ENCODE assay signal across 22 cellular contexts in the genomic region with DNA sequence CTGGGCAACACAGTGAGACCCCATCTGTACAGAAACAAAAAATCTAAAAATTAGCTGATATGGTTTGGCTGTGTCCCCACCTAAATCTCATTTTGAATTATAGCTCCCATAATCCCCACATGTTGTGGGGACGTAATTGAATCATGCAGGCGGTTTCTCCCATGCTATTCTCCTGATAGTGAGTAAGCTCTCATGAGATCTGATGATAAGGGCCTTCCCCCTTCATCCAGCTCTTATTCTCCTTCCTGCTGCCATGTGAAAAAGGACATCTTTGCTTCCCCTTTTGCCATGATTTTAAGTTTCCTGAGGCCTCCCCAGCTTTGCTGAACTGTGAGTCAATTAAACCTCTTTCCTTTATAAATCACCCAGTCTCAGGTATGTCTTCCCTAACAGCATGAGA.
"Had no signal": no experiment of that assay in that cellular context is flagged by ENCODE, and none has a peak within 500 bp of the region (broad histone marks: within the 10 kb centered on the region; RNA-seq: fewer than 3 reads in every experiment).

No MANE protein-coding gene starts in this region.

- H3K27ac ChIP-seq: neutrophil, pancreas, right lobe of liver, suprapubic skin, transverse colon, uterus had no signal

- H3K4me3 ChIP-seq: mucosa of descending colon, pancreas, right lobe of liver, suprapubic skin, transverse colon, uterus had no signal

- H3K9me3 Mint-ChIP-seq: activated B cell treated with CpG ODN at 0.5 μM for 24 hours; dendritic cell treated with granulocyte-macrophage colony-stimulating factor and Interleukin-4, amounts not matched to agents 40 ng/mL and 50 ng/mL, for 4 days; memory B cell; stimulated activated naive CD8-positive, alpha-beta T cell treated with anti-CD3 and anti-CD28 coated beads, Interleukin-15, amount 100 ng/mL, for 72 hours had no signal

- DNase-seq: activated B cell treated with CpG ODN at 0.5 μM for 24 hours; activated CD4-positive, alpha-beta memory T cell treated with anti-CD3 and anti-CD28 coated beads for 36 hours; activated CD4-positive, alpha-beta T cell treated with anti-CD3 and anti-CD28 coated beads for 4 hours; activated naive CD4-positive, alpha-beta T cell treated with anti-CD3 and anti-CD28 coated beads for 36 hours; activated T-cell treated with anti-CD3 and anti-CD28 coated beads, Interleukin-2, amount 50 U/mL, for 1 hour; amniotic stem cell; effector memory CD4-positive, alpha-beta T cell; mucosa of descending colon; naive B cell; pancreas; right lobe of liver; small intestine; stimulated activated CD4-positive, alpha-beta T cell treated with anti-CD3 and anti-CD28 coated beads, Interleukin-15, amount 100 ng/mL, for 24 hours; stimulated activated CD4-positive, alpha-beta T cell treated with anti-CD3 and anti-CD28 coated beads, Interleukin-2, amount 100 ng/mL, for 48 hours; stimulated activated naive CD8-positive, alpha-beta T cell treated with anti-CD3 and anti-CD28 coated beads, Interleukin-15, amount 100 ng/mL, for 72 hours; T-helper 9 cell; transverse colon; uterus had no signal

- H3K27ac Mint-ChIP-seq: activated B cell treated with CpG ODN at 0.5 μM for 24 hours; activated CD4-positive, alpha-beta memory T cell treated with anti-CD3 and anti-CD28 coated beads for 36 hours; activated naive CD4-positive, alpha-beta T cell treated with anti-CD3 and anti-CD28 coated beads for 36 hours; dendritic cell treated with granulocyte-macrophage colony-stimulating factor and Interleukin-4, amounts not matched to agents 40 ng/mL and 50 ng/mL, for 4 days; memory B cell had no signal

- H3K27me3 Mint-ChIP-seq: activated B cell treated with CpG ODN at 0.5 μM for 24 hours; dendritic cell treated with granulocyte-macrophage colony-stimulating factor and Interleukin-4, amounts not matched to agents 40 ng/mL and 50 ng/mL, for 4 days; memory B cell; naive B cell; stimulated activated naive CD8-positive, alpha-beta T cell treated with anti-CD3 and anti-CD28 coated beads, Interleukin-15, amount 100 ng/mL, for 72 hours had no signal

- H3K4me1 Mint-ChIP-seq: activated B cell treated with CpG ODN at 0.5 μM for 24 hours, memory B cell had no signal

- ATAC-seq: mucosa of descending colon; pancreas; stimulated activated naive CD8-positive, alpha-beta T cell treated with anti-CD3 and anti-CD28 coated beads, Interleukin-15, amount 100 ng/mL, for 72 hours had no signal

- H3K27me3 ChIP-seq: neutrophil, pancreas, right lobe of liver, suprapubic skin, transverse colon, uterus had no signal

- H3K4me3 Mint-ChIP-seq: activated B cell treated with CpG ODN at 0.5 μM for 24 hours; activated CD4-positive, alpha-beta memory T cell treated with anti-CD3 and anti-CD28 coated beads for 36 hours; activated naive CD4-positive, alpha-beta T cell treated with anti-CD3 and anti-CD28 coated beads for 36 hours; dendritic cell treated with granulocyte-macrophage colony-stimulating factor and Interleukin-4, amounts not matched to agents 40 ng/mL and 50 ng/mL, for 4 days; memory B cell; naive B cell; stimulated activated naive CD8-positive, alpha-beta T cell treated with anti-CD3 and anti-CD28 coated beads, Interleukin-15, amount 100 ng/mL, for 72 hours had no signal

- H3K36me3 ChIP-seq: neutrophil, pancreas, right lobe of liver, suprapubic skin, transverse colon, uterus had no signal

- FAIRE-seq: pancreas, small intestine had no signal

- H3K9me3 ChIP-seq: mucosa of descending colon, neutrophil, pancreas, right lobe of liver, suprapubic skin, transverse colon, uterus had no signal

- H3K4me1 ChIP-seq: pancreas, right lobe of liver, uterus had no signal
